20 cellular contexts compared by ENCODE assay signal in genomic region chr10:65751896-65752295, GRCh38.
DNase-seq lines count a peak whose midpoint lies in the region; ATAC-seq, FAIRE-seq and TF ChIP-seq lines count a peak whose summit lies in the region.
"Had no signal": no experiment of that assay in that cellular context is flagged by ENCODE, and none has a peak within 500 bp of the region (broad histone marks: within the 10 kb centered on the region; RNA-seq: fewer than 3 reads in every experiment).

No MANE protein-coding gene starts in this region.

- no peak overlapping the region for H3K27ac Mint-ChIP-seq in chondrocyte (ENCODE audit: unreplicated experiment)
- H3K27ac Mint-ChIP-seq: CD4-positive, alpha-beta memory T cell; HFFc6 had no signal

- no peaks in the 10 kb centered on the region for H3K36me3 Mint-ChIP-seq in chondrocyte (ENCODE audit: low read depth)
- H3K36me3 Mint-ChIP-seq: CD4-positive, alpha-beta memory T cell had no signal

- H3K27me3 ChIP-seq in RWPE2 (ENCODE audit: insufficient read depth, poor library complexity, severe bottlenecking) (no peaks in the 10 kb centered on the region), bronchial epithelial cell (ENCODE audit: control insufficient read depth, insufficient read depth, low read length) (no peaks in the 10 kb centered on the region), left lung (no peaks in the 10 kb centered on the region)

- intact Hi-C loops in left lung (cut with DNase I): no loop called here

- FAIRE-seq in bronchial epithelial cell (lab: Jason Lieb, UNC): no peak
- FAIRE-seq: A549, GM12891, GM18507 had no signal

- H3K36me3 ChIP-seq in RWPE2 (ENCODE audit: low read depth) (no peaks in the 10 kb centered on the region), bronchial epithelial cell (ENCODE audit: control insufficient read depth, insufficient read depth, low read length) (no peaks in the 10 kb centered on the region), left lung (no peaks in the 10 kb centered on the region)
- H3K36me3 ChIP-seq: HAP-1 had no signal

- H3K4me1 ChIP-seq in RWPE2 (ENCODE audit: insufficient read depth, poor library complexity, severe bottlenecking): peaks cover 6% of the 10 kb centered on the region
- H3K4me1 ChIP-seq in left lung: no peaks in the 10 kb centered on the region
- H3K4me1 ChIP-seq: A549, HAP-1 had no signal

- H3K4me3 Mint-ChIP-seq in chondrocyte (ENCODE audit: unreplicated experiment): no peak overlapping the region
- H3K4me3 Mint-ChIP-seq: CD4-positive, alpha-beta memory T cell; HFFc6 had no signal

- H3K27ac ChIP-seq in RWPE2 (ENCODE audit: poor library complexity, severe bottlenecking): peak overlapping the region; percentile 26
- no peak overlapping the region for H3K27ac ChIP-seq in left lung
- H3K27ac ChIP-seq: A549 had no signal

- H3K4me3 ChIP-seq in RWPE2 (ENCODE audit: severe bottlenecking) (no peak overlapping the region), bronchial epithelial cell (ENCODE audit: low read depth, low read length) (no peak overlapping the region), left lung (no peak overlapping the region)
- H3K4me3 ChIP-seq: A549, HAP-1 had no signal

- no peaks in the 10 kb centered on the region for H3K9me3 Mint-ChIP-seq in chondrocyte (ENCODE audit: low read depth)

- H3K9me3 ChIP-seq in RWPE2 (ENCODE audit: severe bottlenecking) (no peaks in the 10 kb centered on the region), left lung (no peaks in the 10 kb centered on the region)
- H3K9me3 ChIP-seq: A549, HAP-1 had no signal

- ATAC-seq in RWPE2 (ENCODE audit: low read depth) (no peak), esophagus mucosa (peak; percentile 45), left lung (no peak), GM18909 (IDR thresholded peaks at IDR 0.05; ENCODE audit: poor library complexity, unreplicated experiment) (no peak)
- ATAC-seq: A549 had no signal

- DNase-seq in RWPE2 (ENCODE audit: low spot score) (no peak), bronchial epithelial cell (ENCODE audit: low read depth) (peak; percentile 71), left lung (no peak), chondrocyte (ENCODE audit: low spot score) (no peak)
- DNase-seq: 8988T; ACHN; AML-193; C1 segment of cervical spinal cord; CD4-positive, alpha-beta memory T cell; COR-L47; DMS79 treated with DMSO at 0.1 percent for 48 hours; GF-D8; GOT3; HFFc6 had no signal

- TF ChIP-seq CTCF in RWPE2 (IDR thresholded peaks at IDR 0.05; ENCODE audit: poor library complexity, severe bottlenecking): no peak
- TF ChIP-seq CTCF in bronchial epithelial cell (IDR thresholded peaks at IDR 0.05; ENCODE audit: insufficient read depth, low read length, severe bottlenecking): no peak
- no peak for TF ChIP-seq CTCF in left lung (IDR thresholded peaks at IDR 0.05)
- TF ChIP-seq CTCF in chondrocyte (IDR thresholded peaks at IDR 0.05): no peak

- no peaks in the 10 kb centered on the region for H3K27me3 Mint-ChIP-seq in chondrocyte (ENCODE audit: low read depth)
- H3K27me3 Mint-ChIP-seq: CD4-positive, alpha-beta memory T cell had no signal

- H3K4me1 Mint-ChIP-seq in chondrocyte (ENCODE audit: low read depth): no peaks in the 10 kb centered on the region
- H3K4me1 Mint-ChIP-seq: CD4-positive, alpha-beta memory T cell had no signal
